11 cellular contexts compared by ENCODE assay signal in genomic region chr1:66532214-66532613, GRCh38. TPM values are rescaled to one million over a fixed set of nuclear protein-coding genes. Genes with fewer than 3 reads are reported as not detected.
DNase-seq lines count a peak whose midpoint lies in the region; ATAC-seq and TF ChIP-seq lines count a peak whose summit lies in the region.
"Had no signal": no experiment of that assay in that cellular context is flagged by ENCODE, and none has a peak within 500 bp of the region (broad histone marks: within the 10 kb centered on the region; RNA-seq: fewer than 3 reads in every experiment).

No MANE protein-coding gene starts in this region.

- H3K9me1 ChIP-seq in IMR-90 (ENCODE audit: insufficient read depth, low read length), result no peaks in the 10 kb centered on the region

- peak overlapping the region; percentile 72 to 94 for H4K8ac ChIP-seq in IMR-90 (ENCODE audit: low read depth in 2 of 2, low read length in 2 of 2)

- peaks cover 2% of the 10 kb centered on the region for H3K9me3 ChIP-seq in IMR-90 (ENCODE audit: control insufficient read depth, insufficient read depth, low read length)
- no peaks in the 10 kb centered on the region for H3K9me3 ChIP-seq in lower lobe of right lung

- peak overlapping the region; percentile 97; the same call in 1 of the 2 replicates for H3K4ac ChIP-seq in IMR-90 (ENCODE audit: low read depth, low read length)

- H3K14ac ChIP-seq in IMR-90 (replicated peaks; ENCODE audit: low read depth, low read length), result peak overlapping the region; percentile 94

- ATAC-seq in IMR-90 (ENCODE audit: low read depth) (0 out of 2 replicates have a peak, but pooled peaks have one; percentile 1), lower lobe of right lung (no peak), HG03039 (IDR thresholded peaks at IDR 0.05; ENCODE audit: unreplicated experiment) (no peak)

- peak overlapping the region; percentile 88 for H3K23ac ChIP-seq in IMR-90 (ENCODE audit: low read depth, low read length)

- H2BK20ac ChIP-seq in IMR-90 (ENCODE audit: low read depth, low read length), result peak overlapping the region; percentile 73

- peak overlapping the region; percentile 84 for H2BK15ac ChIP-seq in IMR-90 (ENCODE audit: low read depth, low read length)

- 0 out of 2 replicates have a peak, but pooled peaks have one; percentile 19 for TF ChIP-seq POLR2A in IMR-90 (IDR thresholded peaks at IDR 0.05; ENCODE audit: low read depth, low read length)

- no peak for TF ChIP-seq RAD21 in IMR-90 (IDR thresholded peaks at IDR 0.05; ENCODE audit: low read length)

- POLR2A ChIA-PET in IMR-90 (lab: Charles Lee; ENCODE audit: unreplicated experiment), result interaction anchor here (1.4 kb wide), 1 partner anchor 8 kb away, joined by 4 read pairs; no protein-coding TSS in a partner anchor

- H3K27me3 ChIP-seq in IMR-90 (ENCODE audit: control insufficient read depth, insufficient read depth, low read length), result no peaks in the 10 kb centered on the region
- no peaks in the 10 kb centered on the region for H3K27me3 ChIP-seq in brain microvascular endothelial cell (replicated peaks)
- H3K27me3 ChIP-seq in lower lobe of right lung (ENCODE audit: low read depth), result peaks cover 10% of the 10 kb centered on the region

- H3K18ac ChIP-seq in IMR-90 (ENCODE audit: low read depth, low read length), result peak overlapping the region; percentile 98

- no peak overlapping the region for H2AK9ac ChIP-seq in IMR-90 (replicated peaks; ENCODE audit: low read depth, low read length, poor library complexity)

- H3K36me3 ChIP-seq in IMR-90 (ENCODE audit: control insufficient read depth, insufficient read depth, low read length), result peaks cover 7% of the 10 kb centered on the region; the same call in 1 of the 2 replicates
- no peaks in the 10 kb centered on the region for H3K36me3 ChIP-seq in brain microvascular endothelial cell (replicated peaks)
- H3K36me3 ChIP-seq in lower lobe of right lung, result no peaks in the 10 kb centered on the region

- peak overlapping the region; percentile 95 for H2BK5ac ChIP-seq in IMR-90 (ENCODE audit: low read depth, low read length, poor library complexity, severe bottlenecking)

- H3K9ac ChIP-seq in IMR-90 (ENCODE audit: low read depth, low read length), result peak overlapping the region; percentile 87

- no peak for TF ChIP-seq CTCF in IMR-90 (conservative IDR thresholded peaks at IDR 0.05; ENCODE audit: low read depth, low read length)
- no peak for TF ChIP-seq CTCF in brain microvascular endothelial cell (IDR thresholded peaks at IDR 0.05; ENCODE audit: low read depth, low read length, missing control alignments)
- TF ChIP-seq CTCF in lower lobe of right lung (IDR thresholded peaks at IDR 0.05), result no peak

- H2AFZ ChIP-seq in IMR-90 (replicated peaks; ENCODE audit: low read length, poor library complexity), result no peak overlapping the region

- peak overlapping the region; percentile 94; the same call in 1 of the 2 replicates for H3K27ac ChIP-seq in IMR-90 (ENCODE audit: insufficient read depth, low read length)
- H3K27ac ChIP-seq in brain microvascular endothelial cell, result peak overlapping the region; percentile 97
- peak overlapping the region; percentile 65 for H3K27ac ChIP-seq in lower lobe of right lung
- H3K27ac ChIP-seq in substantia nigra (ENCODE audit: low read depth, low read length, poor library complexity, severe bottlenecking), result peak overlapping the region; percentile 75

- no CpG with 5 or more reads among the region's 1 CpG for WGBS in IMR-90 (ENCODE audit: extremely low coverage in 2 of 2, insufficient read length in 1 of 2), 2 experiments

- H3K4me2 ChIP-seq in IMR-90 (ENCODE audit: low read depth, low read length), result peak overlapping the region; percentile 95

- peak overlapping the region; percentile 95 for H4K91ac ChIP-seq in IMR-90 (ENCODE audit: insufficient read depth, low read depth, low read length)

- dilution Hi-C loops in IMR-90 (cut with HindIII; ENCODE audit: low sequenced_read_pairs, unreplicated experiment), result no loop called here

- peaks cover 9% of the 10 kb centered on the region for H3K4me1 ChIP-seq in IMR-90 (ENCODE audit: control insufficient read depth, insufficient read depth, low read length)
- H3K4me1 ChIP-seq in lower lobe of right lung, result peaks cover 16% of the 10 kb centered on the region

- TSS peak; percentile 54 for BruUV-seq in IMR-90 (replicated peaks; lab: Mats Ljungman, UMichigan)

- H4K5ac ChIP-seq in IMR-90 (ENCODE audit: low read depth, low read length), result peak overlapping the region; percentile 99

- peak overlapping the region; percentile 95; the same call in 1 of the 2 replicates for H2AK5ac ChIP-seq in IMR-90 (ENCODE audit: low read depth, low read length)

- CTCF ChIA-PET in IMR-90 (lab: Yijun Ruan, JAX), result interaction anchor here (1.1 kb wide), 1 partner anchor 28 kb away, joined by 3 read pairs; no protein-coding TSS in a partner anchor

- H2BK120ac ChIP-seq in IMR-90 (ENCODE audit: low read depth, low read length), result peak overlapping the region; percentile 94

- peak overlapping the region; percentile 80; the same call in 1 of the 2 replicates for H3K4me3 ChIP-seq in IMR-90 (ENCODE audit: insufficient read depth, low read depth, low read length)
- peak overlapping the region; percentile 69 for H3K4me3 ChIP-seq in brain microvascular endothelial cell (ENCODE audit: low read depth, low read length)
- no peak overlapping the region for H3K4me3 ChIP-seq in lower lobe of right lung

- peak overlapping the region; percentile 92 for H3K56ac ChIP-seq in IMR-90 (ENCODE audit: extremely low read depth, insufficient read depth, low read length)

- DNase-seq in IMR-90, result no peak
- DNase-seq in brain microvascular endothelial cell, result no peak
- no peak for DNase-seq in lower lobe of right lung
- no peak for DNase-seq in substantia nigra (lab: John Stamatoyannopoulos, UW)
- no peak for DNase-seq in epidermal melanocyte (ENCODE audit: insufficient read length, low spot score)
- DNase-seq in ACHN, result no peak
- DNase-seq: activated CD4-positive, alpha-beta T cell treated with anti-CD3 and anti-CD28 coated beads, Interleukin-2, amount 50 U/mL, for 4 hours; COR-L47; NCI-H1417 treated with DMSO at 0.1 percent for 48 hours; NCI-H510A had no signal

- peaks cover 8 to 42% of the 10 kb centered on the region in 2 experiments for H3K79me1 ChIP-seq in IMR-90 (ENCODE audit: low read depth in 1 of 2, low read length in 2 of 2)

- peaks cover 3% of the 10 kb centered on the region; the same call in 1 of the 2 replicates for H4K20me1 ChIP-seq in IMR-90 (ENCODE audit: insufficient read depth, low read length)

- in situ Hi-C loops in IMR-90 (cut with MboI; ENCODE audit: low sequenced_read_pairs) (loop anchor here (25.0 kb wide), 1 partner anchor 405 kb away; no protein-coding TSS in a partner anchor), brain microvascular endothelial cell (cut with HindIII; ENCODE audit: low pct_ligation_motif_present, low sequenced_read_pairs) (no loop called here), ACHN (cut with HindIII; ENCODE audit: low pct_ligation_motif_present, low pct_unique_long_range_greater_than_20kb, low sequenced_read_pairs) (no loop called here)

- intact Hi-C loops in IMR-90 (cut with micrococcal nuclease) (loop anchor here (5.0 kb wide), 2 partner anchors 65 to 85 kb away; no protein-coding TSS in a partner anchor), lower lobe of right lung (cut with DNase I) (no loop called here)

TF ChIP-seq in IMR-90, 13 proteins besides CTCF, POLR2A, EP300 and RAD21:
- TF ChIP-seq, protein P1, sequence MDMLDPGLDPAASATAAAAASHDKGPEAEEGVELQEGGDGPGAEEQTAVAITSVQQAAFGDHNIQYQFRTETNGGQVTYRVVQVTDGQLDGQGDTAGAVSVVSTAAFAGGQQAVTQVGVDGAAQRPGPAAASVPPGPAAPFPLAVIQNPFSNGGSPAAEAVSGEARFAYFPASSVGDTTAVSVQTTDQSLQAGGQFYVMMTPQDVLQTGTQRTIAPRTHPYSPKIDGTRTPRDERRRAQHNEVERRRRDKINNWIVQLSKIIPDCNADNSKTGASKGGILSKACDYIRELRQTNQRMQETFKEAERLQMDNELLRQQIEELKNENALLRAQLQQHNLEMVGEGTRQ (IDR thresholded peaks at IDR 0.05; ENCODE audit: low read depth, low read length), result no peak
- no peak for TF ChIP-seq NFE2L2 (IDR thresholded peaks at IDR 0.05; ENCODE audit: low read depth, low read length)
- no peak for TF ChIP-seq MAZ (IDR thresholded peaks at IDR 0.05; ENCODE audit: borderline replicate concordance, low read depth, low read length)
- no peak for TF ChIP-seq CEBPB (IDR thresholded peaks at IDR 0.05; ENCODE audit: low read depth, low read length)
- no peak for TF ChIP-seq BHLHE40 (IDR thresholded peaks at IDR 0.05; ENCODE audit: low read depth, low read length)
- TF ChIP-seq, protein P2, sequence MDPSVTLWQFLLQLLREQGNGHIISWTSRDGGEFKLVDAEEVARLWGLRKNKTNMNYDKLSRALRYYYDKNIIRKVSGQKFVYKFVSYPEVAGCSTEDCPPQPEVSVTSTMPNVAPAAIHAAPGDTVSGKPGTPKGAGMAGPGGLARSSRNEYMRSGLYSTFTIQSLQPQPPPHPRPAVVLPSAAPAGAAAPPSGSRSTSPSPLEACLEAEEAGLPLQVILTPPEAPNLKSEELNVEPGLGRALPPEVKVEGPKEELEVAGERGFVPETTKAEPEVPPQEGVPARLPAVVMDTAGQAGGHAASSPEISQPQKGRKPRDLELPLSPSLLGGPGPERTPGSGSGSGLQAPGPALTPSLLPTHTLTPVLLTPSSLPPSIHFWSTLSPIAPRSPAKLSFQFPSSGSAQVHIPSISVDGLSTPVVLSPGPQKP (IDR thresholded peaks at IDR 0.05; ENCODE audit: borderline replicate concordance, low read depth, low read length), result no peak
- TF ChIP-seq MAFK (IDR thresholded peaks at IDR 0.05; ENCODE audit: low read depth, low read length), result no peak
- no peak for TF ChIP-seq RFX5 (IDR thresholded peaks at IDR 0.05; ENCODE audit: low read depth, low read length)
- TF ChIP-seq FOS (IDR thresholded peaks at IDR 0.05; ENCODE audit: low read depth, low read length), result no peak
- TF ChIP-seq MXI1 (IDR thresholded peaks at IDR 0.05; ENCODE audit: borderline replicate concordance, low read depth, low read length), result no peak
- TF ChIP-seq RCOR1 (IDR thresholded peaks at IDR 0.05; ENCODE audit: insufficient replicate concordance, low read length), result no peak
- no peak for TF ChIP-seq CHD1 (IDR thresholded peaks at IDR 0.05; ENCODE audit: low read depth, low read length)

RNA-seq across cellular contexts. Expression of gene SGIP1, which starts 1.7 kb away (rescaled TPM):
- total RNA-seq in IMR-90 (2012; rRNA removed), result 27.1 and 43.6 TPM in 2 replicates
- 40.7 and 42.7 TPM in 2 replicates for polyA plus RNA-seq in IMR-90 (2012; rRNA removed)
- 8.9 and 10.9 TPM in 2 replicates for polyA plus RNA-seq in IMR-90 (2012; cell fraction: cytosol; rRNA removed)
- 69.0 and 361 TPM in 2 replicates for polyA plus RNA-seq in IMR-90 (2012; cell fraction: nucleus; rRNA removed; ENCODE audit: low replicate concordance)
- total RNA-seq in lower lobe of right lung, result 12.4 TPM
